1 cellular context compared by ENCODE assay signal in genomic region chr1:200351826-200352549, GRCh38.
TF ChIP-seq lines count a peak whose summit lies in the region.

No MANE protein-coding gene starts in this region.

TF ChIP-seq in HepG2, 621 proteins besides CTCF, POLR2A, EP300 and RAD21 (continued from another document):
- no peak for TF ChIP-seq HBP1 (CRISPR knock-in tag; IDR thresholded peaks at IDR 0.05; ENCODE audit: low read depth)
TF ChIP-seq in HepG2: peak in this region for 0.
